23 cellular contexts compared by ENCODE assay signal in the genomic region with DNA sequence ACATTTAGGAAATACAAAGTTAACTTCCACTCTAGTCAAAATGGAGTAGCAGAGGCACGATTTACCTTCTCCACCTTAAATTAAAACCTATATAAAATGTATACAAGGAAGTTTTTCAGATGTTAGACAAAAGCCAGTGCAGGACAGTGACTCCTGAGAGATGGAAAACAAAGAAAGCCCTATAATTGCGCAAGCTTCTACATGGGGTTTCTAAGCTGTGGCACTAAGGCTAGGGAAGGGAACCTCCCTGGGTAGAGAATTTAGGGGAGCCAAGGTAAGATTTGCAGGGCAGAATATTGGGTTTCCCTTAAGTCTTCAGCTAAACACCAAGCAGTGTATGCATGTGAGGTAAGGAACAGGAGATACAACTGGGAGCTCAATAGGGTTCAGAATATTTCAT. TPM values are rescaled to one million over a fixed set of nuclear protein-coding genes. Genes with fewer than 3 reads are reported as not detected.
DNase-seq lines count a peak whose midpoint lies in the region; ATAC-seq, FAIRE-seq and TF ChIP-seq lines count a peak whose summit lies in the region.
"Had no signal": no experiment of that assay in that cellular context is flagged by ENCODE, and none has a peak within 500 bp of the region (broad histone marks: within the 10 kb centered on the region; RNA-seq: fewer than 3 reads in every experiment).

No MANE protein-coding gene starts in this region.

- CTCF ChIA-PET in CD4-positive, alpha-beta memory T cell (lab: Charles Lee; ENCODE audit: partially characterized antibody), result interaction anchor here (1.3 to 2.9 kb wide), 5 partner anchors 10 to 72 kb away, joined by 3 to 13 read pairs (median 4); no protein-coding TSS in a partner anchor
- CTCF ChIA-PET in WTC11 (lab: Charles Lee), result no interaction called here

- no peak overlapping the region for H3K4me3 Mint-ChIP-seq in CD4-positive, alpha-beta memory T cell
- H3K4me3 Mint-ChIP-seq in WTC11, result no peak overlapping the region
- H3K4me3 Mint-ChIP-seq in mesothelial cell of epicardium, result no peak overlapping the region
- H3K4me3 Mint-ChIP-seq: activated CD4-positive, alpha-beta T cell treated with anti-CD3 and anti-CD28 coated beads, Interleukin-2, amount 10 ng/mL, durations not matched to agents 7 days and 5 days; brain; natural killer cell had no signal

- no peak for FAIRE-seq in kidney (lab: Jason Lieb, UNC)

- no peaks in the 10 kb centered on the region for H3K9me3 Mint-ChIP-seq in CD4-positive, alpha-beta memory T cell
- H3K9me3 Mint-ChIP-seq in WTC11 (no peaks in the 10 kb centered on the region), mesothelial cell of epicardium (no peaks in the 10 kb centered on the region)
- H3K9me3 Mint-ChIP-seq: activated CD4-positive, alpha-beta T cell treated with anti-CD3 and anti-CD28 coated beads, Interleukin-2, amount 10 ng/mL, durations not matched to agents 7 days and 5 days; brain; natural killer cell had no signal

- DNase-seq in SKM-1 treated with dmso at 0.1 percent for 144 hours (lab: John Stamatoyannopoulos, UW; ENCODE audit: unreplicated experiment) (peak; percentile 6), SKM-1 (lab: John Stamatoyannopoulos, UW; ENCODE audit: unreplicated experiment) (no peak), WTC11 (ENCODE audit: low spot score) (no peak), mesothelial cell of epicardium (ENCODE audit: low spot score in 2 of 2, unreplicated experiment in 2 of 2) (no peak), kidney (no peak)
- no peak for DNase-seq in CD4-positive, alpha-beta memory T cell
- DNase-seq: 8988T; activated CD4-positive, alpha-beta T cell treated with anti-CD3 and anti-CD28 coated beads, Interleukin-2, amount 10 ng/mL, durations not matched to agents 7 days and 5 days; activated effector memory CD4-positive, alpha-beta T cell treated with Interleukin-2 at 50 U/mL for 16 hours; cerebellar nuclear complex; DMS 273 treated with DMSO at 0.1 percent for 48 hours; glutamatergic neuron; islet precursor cell; KG1; left ventricle myocardium superior; MM.1S; natural killer cell; NCI-H446 treated with DMSO at 0.1 percent for 48 hours; tibial artery had no signal

- peaks cover 35% of the 10 kb centered on the region for H3K4me1 ChIP-seq in CD4-positive, alpha-beta memory T cell (ENCODE audit: insufficient read depth, low read length)
- no peaks in the 10 kb centered on the region for H3K4me1 ChIP-seq in kidney (ENCODE audit: control insufficient read depth in 1 of 2, insufficient read depth in 1 of 2, low read depth in 1 of 2, low read length in 2 of 2)
- H3K4me1 ChIP-seq: tibial artery had no signal

- H3K9ac ChIP-seq in kidney (ENCODE audit: low read length in 2 of 2), result no peak overlapping the region

- ATAC-seq in WTC11 (no peak), GM21381 (IDR thresholded peaks at IDR 0.05; ENCODE audit: unreplicated experiment) (no peak), HG03469 (IDR thresholded peaks at IDR 0.05; ENCODE audit: unreplicated experiment) (no peak)
- ATAC-seq: left ventricle myocardium superior, natural killer cell had no signal

- H3K9me3 ChIP-seq in CD4-positive, alpha-beta memory T cell (ENCODE audit: control insufficient read depth in 1 of 2, low read length in 2 of 2), result no peaks in the 10 kb centered on the region
- H3K9me3 ChIP-seq in kidney (ENCODE audit: control insufficient read depth in 1 of 2, low read length in 2 of 2), result no peaks in the 10 kb centered on the region
- H3K9me3 ChIP-seq: tibial artery had no signal

- POLR2A ChIA-PET in CD4-positive, alpha-beta memory T cell (lab: Charles Lee; ENCODE audit: partially characterized antibody), result interaction anchor here (0.6 to 9.7 kb wide), 4 partner anchors 8 to 44 kb away, joined by 3 to 100 read pairs (median 5); no protein-coding TSS in a partner anchor
- POLR2A ChIA-PET in WTC11 (lab: Charles Lee), result interaction anchor here (0.6 kb wide), 1 partner anchor 142 kb away, joined by 3 read pairs; no protein-coding TSS in a partner anchor

- H3K27me3 ChIP-seq in CD4-positive, alpha-beta memory T cell (ENCODE audit: insufficient read depth, low read length), result no peaks in the 10 kb centered on the region
- H3K27me3 ChIP-seq: tibial artery had no signal

- peaks cover 24 to 49% of the 10 kb centered on the region in 2 donors for H3K36me3 Mint-ChIP-seq in CD4-positive, alpha-beta memory T cell
- H3K36me3 Mint-ChIP-seq in WTC11, result peaks cover 3% of the 10 kb centered on the region; the same call in 1 of the 2 replicates
- peaks cover 14% of the 10 kb centered on the region for H3K36me3 Mint-ChIP-seq in mesothelial cell of epicardium

- H3K27ac Mint-ChIP-seq in CD4-positive, alpha-beta memory T cell, result peak overlapping the region in 5 of 7 donors; percentile 43 to 87 (median 72)
- peak overlapping the region; percentile 41; the same call in 1 of the 2 replicates for H3K27ac Mint-ChIP-seq in WTC11
- peak overlapping the region; percentile 54 for H3K27ac Mint-ChIP-seq in mesothelial cell of epicardium
- H3K27ac Mint-ChIP-seq: activated CD4-positive, alpha-beta T cell treated with anti-CD3 and anti-CD28 coated beads, Interleukin-2, amount 10 ng/mL, durations not matched to agents 7 days and 5 days had no signal

- TF ChIP-seq CTCF in WTC11 (IDR thresholded peaks at IDR 0.05) (no peak), mesothelial cell of epicardium (IDR thresholded peaks at IDR 0.05; ENCODE audit: unreplicated experiment) (no peak), kidney (IDR thresholded peaks at IDR 0.05; ENCODE audit: borderline replicate concordance, extremely low read depth, insufficient read depth) (no peak)

- no peaks in the 10 kb centered on the region for H3K36me3 ChIP-seq in CD4-positive, alpha-beta memory T cell (ENCODE audit: insufficient read depth, low read length)
- peaks cover 0 to 3% of the 10 kb centered on the region in 2 donors for H3K36me3 ChIP-seq in kidney (ENCODE audit: control insufficient read depth in 1 of 2, insufficient read depth in 2 of 2, low read length in 2 of 2)

- peaks cover 17 to 40% (median 26%) of the 10 kb centered on the region in 4 donors for H3K4me1 Mint-ChIP-seq in CD4-positive, alpha-beta memory T cell
- H3K4me1 Mint-ChIP-seq in WTC11, result peaks cover 4% of the 10 kb centered on the region
- H3K4me1 Mint-ChIP-seq in mesothelial cell of epicardium, result no peaks in the 10 kb centered on the region

- no peak overlapping the region for H3K4me3 ChIP-seq in CD4-positive, alpha-beta memory T cell (ENCODE audit: low read length in 2 of 2)
- H3K4me3 ChIP-seq in kidney (ENCODE audit: low read length in 2 of 2), result no peak overlapping the region
- H3K4me3 ChIP-seq: SK-N-MC, tibial artery had no signal

- H3K27me3 Mint-ChIP-seq in CD4-positive, alpha-beta memory T cell, result no peaks in the 10 kb centered on the region
- H3K27me3 Mint-ChIP-seq in WTC11 (ENCODE audit: low read depth), result no peaks in the 10 kb centered on the region
- no peaks in the 10 kb centered on the region for H3K27me3 Mint-ChIP-seq in mesothelial cell of epicardium (ENCODE audit: low read depth)
- H3K27me3 Mint-ChIP-seq: activated CD4-positive, alpha-beta T cell treated with anti-CD3 and anti-CD28 coated beads, Interleukin-2, amount 10 ng/mL, durations not matched to agents 7 days and 5 days; brain had no signal

- no peak overlapping the region for H3K27ac ChIP-seq in CD4-positive, alpha-beta memory T cell (ENCODE audit: low read depth, low read length)
- no peak overlapping the region for H3K27ac ChIP-seq in kidney (ENCODE audit: low read depth in 2 of 2, low read length in 2 of 2)
- H3K27ac ChIP-seq: SK-N-MC, tibial artery had no signal

- intact Hi-C loops in CD4-positive, alpha-beta memory T cell (cut with micrococcal nuclease), result no loop called here
- intact Hi-C loops in kidney (cut with DNase I), result no loop called here

TF ChIP-seq in WTC11, 78 proteins besides CTCF, POLR2A, EP300 and RAD21 (continues in another document):
- TF ChIP-seq FOXK1 (CRISPR knock-in tag; IDR thresholded peaks at IDR 0.05) (no peak), NR2C2 (CRISPR knock-in tag; IDR thresholded peaks at IDR 0.05) (no peak)
- TF ChIP-seq, protein P1, sequence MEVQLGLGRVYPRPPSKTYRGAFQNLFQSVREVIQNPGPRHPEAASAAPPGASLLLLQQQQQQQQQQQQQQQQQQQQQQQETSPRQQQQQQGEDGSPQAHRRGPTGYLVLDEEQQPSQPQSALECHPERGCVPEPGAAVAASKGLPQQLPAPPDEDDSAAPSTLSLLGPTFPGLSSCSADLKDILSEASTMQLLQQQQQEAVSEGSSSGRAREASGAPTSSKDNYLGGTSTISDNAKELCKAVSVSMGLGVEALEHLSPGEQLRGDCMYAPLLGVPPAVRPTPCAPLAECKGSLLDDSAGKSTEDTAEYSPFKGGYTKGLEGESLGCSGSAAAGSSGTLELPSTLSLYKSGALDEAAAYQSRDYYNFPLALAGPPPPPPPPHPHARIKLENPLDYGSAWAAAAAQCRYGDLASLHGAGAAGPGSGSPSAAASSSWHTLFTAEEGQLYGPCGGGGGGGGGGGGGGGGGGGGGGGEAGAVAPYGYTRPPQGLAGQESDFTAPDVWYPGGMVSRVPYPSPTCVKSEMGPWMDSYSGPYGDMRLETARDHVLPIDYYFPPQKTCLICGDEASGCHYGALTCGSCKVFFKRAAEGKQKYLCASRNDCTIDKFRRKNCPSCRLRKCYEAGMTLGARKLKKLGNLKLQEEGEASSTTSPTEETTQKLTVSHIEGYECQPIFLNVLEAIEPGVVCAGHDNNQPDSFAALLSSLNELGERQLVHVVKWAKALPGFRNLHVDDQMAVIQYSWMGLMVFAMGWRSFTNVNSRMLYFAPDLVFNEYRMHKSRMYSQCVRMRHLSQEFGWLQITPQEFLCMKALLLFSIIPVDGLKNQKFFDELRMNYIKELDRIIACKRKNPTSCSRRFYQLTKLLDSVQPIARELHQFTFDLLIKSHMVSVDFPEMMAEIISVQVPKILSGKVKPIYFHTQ (CRISPR knock-in tag; IDR thresholded peaks at IDR 0.05), result no peak
- TF ChIP-seq, protein P2, sequence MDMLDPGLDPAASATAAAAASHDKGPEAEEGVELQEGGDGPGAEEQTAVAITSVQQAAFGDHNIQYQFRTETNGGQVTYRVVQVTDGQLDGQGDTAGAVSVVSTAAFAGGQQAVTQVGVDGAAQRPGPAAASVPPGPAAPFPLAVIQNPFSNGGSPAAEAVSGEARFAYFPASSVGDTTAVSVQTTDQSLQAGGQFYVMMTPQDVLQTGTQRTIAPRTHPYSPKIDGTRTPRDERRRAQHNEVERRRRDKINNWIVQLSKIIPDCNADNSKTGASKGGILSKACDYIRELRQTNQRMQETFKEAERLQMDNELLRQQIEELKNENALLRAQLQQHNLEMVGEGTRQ (CRISPR knock-in tag; IDR thresholded peaks at IDR 0.05), result no peak

RNA-seq across cellular contexts. Expression of a gene that starts 18.5 kb away (rescaled TPM):
- 100 to 1,000 TPM in 1 of 2 experiments, 10 to 100 TPM in 1; 91.5 to 106 TPM for total RNA-seq in CD4-positive, alpha-beta memory T cell
- 1 to 10 TPM; 3.1 to 9.8 TPM for polyA plus RNA-seq in CD4-positive, alpha-beta memory T cell
- total RNA-seq in WTC11 (2021), result 0.13 to 0.21 TPM (median 0.14 TPM) in 3 replicates
- 0.44 to 0.72 TPM (median 0.47 TPM) in 3 replicates for total RNA-seq in mesothelial cell of epicardium
- total RNA-seq in kidney, result 3.7 TPM
- 0.82 TPM for polyA plus RNA-seq in kidney (ENCODE audit: insufficient read depth, low read depth, low replicate concordance)

RNA-seq across cellular contexts. Expression of a gene that starts 42.6 kb away (rescaled TPM):
- 10 to 100 TPM; 33.1 to 35.7 TPM for total RNA-seq in CD4-positive, alpha-beta memory T cell
- 10 to 100 TPM in 1 of 2 donors, 1 to 10 TPM in 1; 10.0 to 14.5 TPM for polyA plus RNA-seq in CD4-positive, alpha-beta memory T cell
- total RNA-seq in WTC11 (2021), result 24.8 to 28.1 TPM (median 27.7 TPM) in 3 replicates
- total RNA-seq in mesothelial cell of epicardium, result 38.1 to 40.3 TPM (median 39.8 TPM) in 3 replicates
- 30.1 TPM for total RNA-seq in kidney
- polyA plus RNA-seq in kidney (ENCODE audit: insufficient read depth, low read depth, low replicate concordance), result 18.0 TPM

Comparison
In these comparisons a context has a peak if more than half of its experiments do, and no peak if none do; other contexts are left out.
1. RNA of a gene that starts 18.5 kb away (total RNA-seq): 91.5 to 106 TPM in CD4-positive, alpha-beta memory T cell; 3.7 TPM in kidney (single experiment), 0.44 to 0.72 TPM in mesothelial cell of epicardium and 0.13 to 0.21 TPM in WTC11; every median in the first group is over 10 times any median in the second.
2. Peak in every context shown above with its lines, with median percentiles within 50 percentile points of each other: H3K27ac Mint-ChIP-seq.